ENCODE assay signal across 1 cellular context in the genomic region with DNA sequence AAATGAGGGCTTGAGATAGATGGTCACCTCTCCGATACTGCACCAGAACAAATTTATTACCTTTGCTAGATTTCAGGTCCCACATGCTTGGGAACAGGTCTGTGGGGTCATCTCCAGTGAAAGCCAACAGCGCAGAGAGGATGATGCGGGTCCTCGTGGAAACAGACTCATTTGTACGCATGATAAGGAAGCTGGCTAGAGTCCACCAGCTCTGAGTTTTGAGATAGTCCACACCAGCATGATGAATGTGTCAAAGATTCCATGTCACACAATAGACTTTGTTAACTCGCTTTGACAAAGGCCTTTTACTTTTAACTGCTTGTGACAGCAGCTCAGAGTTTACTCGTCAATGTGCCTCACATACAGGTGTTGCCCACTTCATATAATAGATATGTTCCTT.
A peak's percentile ranks its signal among the peaks of the same experiment; 100 is the strongest.
TF ChIP-seq lines count a peak whose summit lies in the region.

No MANE protein-coding gene starts in this region.

TF ChIP-seq in K562, 482 proteins besides CTCF, POLR2A, EP300 and RAD21 (continued from another document):
- TF ChIP-seq TEAD1 (CRISPR knock-in tag; IDR thresholded peaks at IDR 0.05) (0 out of 4 replicates have a peak, but pooled peaks of 1 of the 2 experiments have one; percentile 38), ETV1 (tag; conservative IDR thresholded peaks at IDR 0.05; ENCODE audit: low read depth) (0 out of 2 replicates have a peak, but pooled peaks have one; percentile 3), TAL1 (IDR thresholded peaks at IDR 0.05) (peak; percentile 85), STAG1 (CRISPR knock-in tag; IDR thresholded peaks at IDR 0.05; ENCODE audit: borderline replicate concordance) (no peak), HDAC8 (tag; IDR thresholded peaks at IDR 0.05) (no peak), MYBL2 (IDR thresholded peaks at IDR 0.05; ENCODE audit: low read depth) (no peak), MYBL2 (CRISPR knock-in tag; IDR thresholded peaks at IDR 0.05; ENCODE audit: borderline replicate concordance) (no peak), MCM2 (IDR thresholded peaks at IDR 0.05; ENCODE audit: low read depth) (no peak), MTA2 (IDR thresholded peaks at IDR 0.05; ENCODE audit: low read depth) (peak; percentile 75), ZNF274 (IDR thresholded peaks at IDR 0.05; ENCODE audit: borderline replicate concordance, low read depth, low read length) (no peak), STAT5B (CRISPR knock-in tag; IDR thresholded peaks at IDR 0.05) (no peak), NFXL1 (CRISPR knock-in tag; IDR thresholded peaks at IDR 0.05) (no peak), ZKSCAN1 (IDR thresholded peaks at IDR 0.05; ENCODE audit: low read depth, low read length) (no peak), POU5F1 (IDR thresholded peaks at IDR 0.05; ENCODE audit: borderline replicate concordance, low read depth, low read length, partially characterized antibody) (no peak), JUN (IDR thresholded peaks at IDR 0.05; ENCODE audit: borderline replicate concordance, low read depth, low read length) (peak; percentile 61; the same call in 1 of the 2 replicates), JUN (CRISPR knock-in tag; IDR thresholded peaks at IDR 0.05; ENCODE audit: borderline replicate concordance) (no peak), NFIX (CRISPR knock-in tag; IDR thresholded peaks at IDR 0.05; ENCODE audit: low read depth) (no peak), SAFB (IDR thresholded peaks at IDR 0.05; ENCODE audit: borderline replicate concordance, low read depth, low read length) (no peak), CBFA2T3 (IDR thresholded peaks at IDR 0.05) (peak; percentile 93), SIX5 (IDR thresholded peaks at IDR 0.05; ENCODE audit: borderline replicate concordance in 1 of 2, insufficient read depth in 1 of 2, low read depth in 1 of 2, low read length in 2 of 2) (no peak), SIRT6 (IDR thresholded peaks at IDR 0.05; ENCODE audit: low read depth, low read length) (no peak), ESRRB (CRISPR knock-in tag; IDR thresholded peaks at IDR 0.05; ENCODE audit: borderline replicate concordance) (no peak), BCL6 (CRISPR knock-in tag; IDR thresholded peaks at IDR 0.05) (no peak), RBM14 (IDR thresholded peaks at IDR 0.05; ENCODE audit: borderline replicate concordance, insufficient read depth, low read depth, low read length) (no peak), HLTF (IDR thresholded peaks at IDR 0.05) (no peak), BHLHE40 (IDR thresholded peaks at IDR 0.05; ENCODE audit: low read length) (peak; percentile 39; the same call in 1 of the 2 replicates)
- TF ChIP-seq, protein P1, sequence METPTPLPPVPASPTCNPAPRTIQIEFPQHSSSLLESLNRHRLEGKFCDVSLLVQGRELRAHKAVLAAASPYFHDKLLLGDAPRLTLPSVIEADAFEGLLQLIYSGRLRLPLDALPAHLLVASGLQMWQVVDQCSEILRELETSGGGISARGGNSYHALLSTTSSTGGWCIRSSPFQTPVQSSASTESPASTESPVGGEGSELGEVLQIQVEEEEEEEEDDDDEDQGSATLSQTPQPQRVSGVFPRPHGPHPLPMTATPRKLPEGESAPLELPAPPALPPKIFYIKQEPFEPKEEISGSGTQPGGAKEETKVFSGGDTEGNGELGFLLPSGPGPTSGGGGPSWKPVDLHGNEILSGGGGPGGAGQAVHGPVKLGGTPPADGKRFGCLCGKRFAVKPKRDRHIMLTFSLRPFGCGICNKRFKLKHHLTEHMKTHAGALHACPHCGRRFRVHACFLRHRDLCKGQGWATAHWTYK (CRISPR knock-in tag; IDR thresholded peaks at IDR 0.05) = peak; percentile 28; the same call in 1 of the 2 replicates
- TF ChIP-seq, protein P2, sequence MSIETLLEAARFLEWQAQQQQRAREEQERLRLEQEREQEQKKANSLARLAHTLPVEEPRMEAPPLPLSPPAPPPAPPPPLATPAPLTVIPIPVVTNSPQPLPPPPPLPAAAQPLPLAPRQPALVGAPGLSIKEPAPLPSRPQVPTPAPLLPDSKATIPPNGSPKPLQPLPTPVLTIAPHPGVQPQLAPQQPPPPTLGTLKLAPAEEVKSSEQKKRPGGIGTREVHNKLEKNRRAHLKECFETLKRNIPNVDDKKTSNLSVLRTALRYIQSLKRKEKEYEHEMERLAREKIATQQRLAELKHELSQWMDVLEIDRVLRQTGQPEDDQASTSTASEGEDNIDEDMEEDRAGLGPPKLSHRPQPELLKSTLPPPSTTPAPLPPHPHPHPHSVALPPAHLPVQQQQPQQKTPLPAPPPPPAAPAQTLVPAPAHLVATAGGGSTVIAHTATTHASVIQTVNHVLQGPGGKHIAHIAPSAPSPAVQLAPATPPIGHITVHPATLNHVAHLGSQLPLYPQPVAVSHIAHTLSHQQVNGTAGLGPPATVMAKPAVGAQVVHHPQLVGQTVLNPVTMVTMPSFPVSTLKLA (conservative IDR thresholded peaks at IDR 0.05) = peak in 1 of 2 experiments; percentile 45; a peak in 2 of 4 replicates
- TF ChIP-seq, protein P3, sequence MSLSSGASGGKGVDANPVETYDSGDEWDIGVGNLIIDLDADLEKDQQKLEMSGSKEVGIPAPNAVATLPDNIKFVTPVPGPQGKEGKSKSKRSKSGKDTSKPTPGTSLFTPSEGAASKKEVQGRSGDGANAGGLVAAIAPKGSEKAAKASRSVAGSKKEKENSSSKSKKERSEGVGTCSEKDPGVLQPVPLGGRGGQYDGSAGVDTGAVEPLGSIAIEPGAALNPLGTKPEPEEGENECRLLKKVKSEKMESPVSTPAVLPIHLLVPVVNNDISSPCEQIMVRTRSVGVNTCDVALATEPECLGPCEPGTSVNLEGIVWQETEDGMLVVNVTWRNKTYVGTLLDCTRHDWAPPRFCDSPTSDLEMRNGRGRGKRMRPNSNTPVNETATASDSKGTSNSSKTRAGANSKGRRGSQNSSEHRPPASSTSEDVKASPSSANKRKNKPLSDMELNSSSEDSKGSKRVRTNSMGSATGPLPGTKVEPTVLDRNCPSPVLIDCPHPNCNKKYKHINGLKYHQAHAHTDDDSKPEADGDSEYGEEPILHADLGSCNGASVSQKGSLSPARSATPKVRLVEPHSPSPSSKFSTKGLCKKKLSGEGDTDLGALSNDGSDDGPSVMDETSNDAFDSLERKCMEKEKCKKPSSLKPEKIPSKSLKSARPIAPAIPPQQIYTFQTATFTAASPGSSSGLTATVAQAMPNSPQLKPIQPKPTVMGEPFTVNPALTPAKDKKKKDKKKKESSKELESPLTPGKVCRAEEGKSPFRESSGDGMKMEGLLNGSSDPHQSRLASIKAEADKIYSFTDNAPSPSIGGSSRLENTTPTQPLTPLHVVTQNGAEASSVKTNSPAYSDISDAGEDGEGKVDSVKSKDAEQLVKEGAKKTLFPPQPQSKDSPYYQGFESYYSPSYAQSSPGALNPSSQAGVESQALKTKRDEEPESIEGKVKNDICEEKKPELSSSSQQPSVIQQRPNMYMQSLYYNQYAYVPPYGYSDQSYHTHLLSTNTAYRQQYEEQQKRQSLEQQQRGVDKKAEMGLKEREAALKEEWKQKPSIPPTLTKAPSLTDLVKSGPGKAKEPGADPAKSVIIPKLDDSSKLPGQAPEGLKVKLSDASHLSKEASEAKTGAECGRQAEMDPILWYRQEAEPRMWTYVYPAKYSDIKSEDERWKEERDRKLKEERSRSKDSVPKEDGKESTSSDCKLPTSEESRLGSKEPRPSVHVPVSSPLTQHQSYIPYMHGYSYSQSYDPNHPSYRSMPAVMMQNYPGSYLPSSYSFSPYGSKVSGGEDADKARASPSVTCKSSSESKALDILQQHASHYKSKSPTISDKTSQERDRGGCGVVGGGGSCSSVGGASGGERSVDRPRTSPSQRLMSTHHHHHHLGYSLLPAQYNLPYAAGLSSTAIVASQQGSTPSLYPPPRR (CRISPR knock-in tag; IDR thresholded peaks at IDR 0.05; ENCODE audit: borderline replicate concordance) = no peak
- TF ChIP-seq, protein P4, sequence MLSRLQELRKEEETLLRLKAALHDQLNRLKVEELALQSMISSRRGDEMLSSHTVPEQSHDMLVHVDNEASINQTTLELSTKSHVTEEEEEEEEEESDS (CRISPR knock-in tag; IDR thresholded peaks at IDR 0.05) = no peak
